12 cellular contexts compared by ENCODE assay signal in genomic region chr12:92912052-92912451, GRCh38. TPM values are rescaled to one million over a fixed set of nuclear protein-coding genes. Genes with fewer than 3 reads are reported as not detected.
DNase-seq lines count a peak whose midpoint lies in the region; ATAC-seq, FAIRE-seq and TF ChIP-seq lines count a peak whose summit lies in the region.
"Had no signal": no experiment of that assay in that cellular context is flagged by ENCODE, and none has a peak within 500 bp of the region (broad histone marks: within the 10 kb centered on the region; RNA-seq: fewer than 3 reads in every experiment).

No MANE protein-coding gene starts in this region.

- H3K9me3 Mint-ChIP-seq in activated B cell treated with CpG ODN at 0.5 μM for 24 hours = peaks cover 1% of the 10 kb centered on the region

- POLR2A ChIA-PET in activated B cell treated with CpG ODN at 0.5 μM for 24 hours (lab: Charles Lee) = no interaction called here

- TF ChIP-seq CTCF in AG10803 (conservative IDR thresholded peaks at IDR 0.05; ENCODE audit: low read length) (no peak), activated B cell treated with CpG ODN at 0.5 μM for 24 hours (IDR thresholded peaks at IDR 0.05) (no peak), fibroblast of mammary gland (conservative IDR thresholded peaks at IDR 0.05; ENCODE audit: control insufficient read depth, insufficient read depth, low read depth, low read length) (no peak), D721Med (IDR thresholded peaks at IDR 0.05; ENCODE audit: insufficient read depth, missing control alignments) (no peak)

- ATAC-seq in activated B cell treated with CpG ODN at 0.5 μM for 24 hours (ENCODE audit: low read depth) (no peak), sciatic nerve (no peak), HG03139 (IDR thresholded peaks at IDR 0.05; ENCODE audit: unreplicated experiment) (no peak), HG03095 (IDR thresholded peaks at IDR 0.05; ENCODE audit: unreplicated experiment) (no peak)

- H3K36me3 Mint-ChIP-seq in activated B cell treated with CpG ODN at 0.5 μM for 24 hours (ENCODE audit: low read depth) = peaks cover 12% of the 10 kb centered on the region

- CTCF ChIA-PET in activated B cell treated with CpG ODN at 0.5 μM for 24 hours (lab: Charles Lee) = no interaction called here

- no peaks in the 10 kb centered on the region for H3K27me3 Mint-ChIP-seq in activated B cell treated with CpG ODN at 0.5 μM for 24 hours
- H3K27me3 Mint-ChIP-seq: type B pancreatic cell had no signal

- DNase-seq in AG10803 (ENCODE audit: low read depth) (peak; percentile 62), HCEC 1CT (peak; percentile 85), activated B cell treated with CpG ODN at 0.5 μM for 24 hours (no peak), fibroblast of mammary gland (ENCODE audit: low read depth) (peak; percentile 94), D721Med (ENCODE audit: insufficient read length, low spot score) (no peak), sciatic nerve (ENCODE audit: low spot score) (no peak)
- DNase-seq: caudate nucleus, DMS153, heart right ventricle had no signal

- peaks cover 42% of the 10 kb centered on the region for H3K4me1 Mint-ChIP-seq in activated B cell treated with CpG ODN at 0.5 μM for 24 hours

- FAIRE-seq in D721Med (lab: Jason Lieb, UNC) = no peak

- no peak overlapping the region for H3K4me3 ChIP-seq in AG10803 (ENCODE audit: low read length)
- no peak overlapping the region for H3K4me3 ChIP-seq in fibroblast of mammary gland (ENCODE audit: control insufficient read depth, low read depth, low read length)
- H3K4me3 ChIP-seq: heart right ventricle had no signal

- intact Hi-C loops in activated B cell treated with CpG ODN at 0.5 μM for 24 hours (cut with micrococcal nuclease) = loop anchor here (1.0 kb wide), 1 partner anchor 15 kb away; no protein-coding TSS in a partner anchor
- intact Hi-C loops in sciatic nerve (cut with DNase I) = no loop called here

- H3K27ac Mint-ChIP-seq in activated B cell treated with CpG ODN at 0.5 μM for 24 hours = peak overlapping the region; percentile 9
- H3K27ac Mint-ChIP-seq: type B pancreatic cell had no signal

- no peak overlapping the region for H3K4me3 Mint-ChIP-seq in activated B cell treated with CpG ODN at 0.5 μM for 24 hours
- H3K4me3 Mint-ChIP-seq: type B pancreatic cell had no signal

RNA-seq across cellular contexts. Expression of gene EEA1, which starts 17.0 kb away (rescaled TPM):
- total RNA-seq in activated B cell treated with CpG ODN at 0.5 μM for 24 hours = 21.3 and 22.6 TPM in 2 replicates
- total RNA-seq in sciatic nerve = 45.3 TPM

Comparison
In these comparisons a context has a peak if more than half of its experiments do, and no peak if none do; other contexts are left out.
1. DNase-seq: peak in AG10803 (single experiment), HCEC 1CT (single experiment) and fibroblast of mammary gland (single experiment); none in activated B cell treated with CpG ODN at 0.5 μM for 24 hours (single experiment), D721Med (single experiment) and sciatic nerve (single experiment).